In genomic region chr16:53992057-53992378, GRCh38 we compare ENCODE assay signal across 19 cellular contexts.
DNase-seq lines count a peak whose midpoint lies in the region; ATAC-seq, FAIRE-seq and TF ChIP-seq lines count a peak whose summit lies in the region.
"Had no signal": no experiment of that assay in that cellular context is flagged by ENCODE, and none has a peak within 500 bp of the region (broad histone marks: within the 10 kb centered on the region; RNA-seq: fewer than 3 reads in every experiment).

No MANE protein-coding gene starts in this region.

- H3K9me3 ChIP-seq in HepG2 (ENCODE audit: low read length) (no peaks in the 10 kb centered on the region), right lobe of liver (no peaks in the 10 kb centered on the region), endodermal cell (ENCODE audit: control insufficient read depth, low read length) (no peaks in the 10 kb centered on the region), osteoblast (ENCODE audit: low read depth, low read length) (no peaks in the 10 kb centered on the region)
- H3K9me3 ChIP-seq: neutrophil had no signal

- 60% methylated on average over 5 of the region's 5 CpGs for WGBS in HepG2 (ENCODE audit: low lambda C conversion rate)
- 48% methylated on average over 4 of the region's 5 CpGs for WGBS in right lobe of liver (ENCODE audit: insufficient coverage, low coverage, low lambda C conversion rate, missing lambda C conversion rate)
- 70 to 88% methylated on average over 2 to 5 of the region's 5 CpGs for WGBS in endodermal cell (ENCODE audit: insufficient coverage in 1 of 2, insufficient read length in 1 of 2), 2 experiments

- BruUV-seq in HepG2 (replicated peaks; lab: Mats Ljungman, UMichigan), result no TSS peak

- H3K36me3 ChIP-seq in HepG2 (replicated peaks in 1 of 2; ENCODE audit: control insufficient read depth in 1 of 2, insufficient read depth in 2 of 2, low read length in 2 of 2), result no peaks in the 10 kb centered on the region
- no peaks in the 10 kb centered on the region for H3K36me3 ChIP-seq in right lobe of liver
- no peaks in the 10 kb centered on the region for H3K36me3 ChIP-seq in endodermal cell (ENCODE audit: control insufficient read depth, insufficient read depth, low read length)
- no peaks in the 10 kb centered on the region for H3K36me3 ChIP-seq in osteoblast (ENCODE audit: insufficient read depth, low read length)
- H3K36me3 ChIP-seq: neutrophil had no signal

- no peak for TF ChIP-seq POLR2A in HepG2 (IDR thresholded peaks at IDR 0.05; ENCODE audit: insufficient read depth in 1 of 2, low read depth in 2 of 2, low read length in 2 of 2)
- no peak for TF ChIP-seq POLR2A in right lobe of liver (IDR thresholded peaks at IDR 0.05)

- H4K20me1 ChIP-seq in HepG2 (ENCODE audit: insufficient read depth, low read length) (no peaks in the 10 kb centered on the region), osteoblast (ENCODE audit: insufficient read depth, low read length) (no peaks in the 10 kb centered on the region)

- H3K27ac ChIP-seq in HepG2 (ENCODE audit: extremely low read length, insufficient read depth, low read length) (peak overlapping the region; percentile 45), right lobe of liver (no peak overlapping the region), endodermal cell (ENCODE audit: low read depth, low read length) (no peak overlapping the region), osteoblast (ENCODE audit: low read depth, low read length) (peak overlapping the region; percentile 31)
- H3K27ac ChIP-seq: KMS-11, neutrophil had no signal

- no peak overlapping the region; a peak in 1 of 6 replicates for H3K4me3 ChIP-seq in HepG2 (replicated peaks in 1 of 3; ENCODE audit: insufficient read depth in 1 of 3, low read depth in 2 of 3, low read length in 3 of 3)
- H3K4me3 ChIP-seq in right lobe of liver, result no peak overlapping the region
- H3K4me3 ChIP-seq in endodermal cell (ENCODE audit: low read length), result peak overlapping the region; percentile 8
- peak overlapping the region; percentile 42 for H3K4me3 ChIP-seq in osteoblast (ENCODE audit: insufficient read depth, low read length)

- H3K27me3 ChIP-seq in HepG2 (ENCODE audit: control insufficient read depth in 1 of 2, insufficient read depth in 2 of 2, low read length in 2 of 2) (no peaks in the 10 kb centered on the region), right lobe of liver (no peaks in the 10 kb centered on the region), endodermal cell (ENCODE audit: control insufficient read depth, insufficient read depth, low read length, poor library complexity, severe bottlenecking) (no peaks in the 10 kb centered on the region), osteoblast (ENCODE audit: insufficient read depth, low read length) (no peaks in the 10 kb centered on the region)
- H3K27me3 ChIP-seq: neutrophil had no signal

- no peak for FAIRE-seq in HepG2 (lab: Jason Lieb, UNC)

- H3K27ac Mint-ChIP-seq in endodermal cell, result peak overlapping the region; percentile 64
- H3K27ac Mint-ChIP-seq: CD14-positive monocyte, HFFc6 had no signal

- TF ChIP-seq EP300 in HepG2 (IDR thresholded peaks at IDR 0.05; ENCODE audit: low read depth in 2 of 2, low read length in 2 of 2) (no peak), HepG2 (CRISPR knock-in tag; IDR thresholded peaks at IDR 0.05; ENCODE audit: borderline replicate concordance) (no peak)

- intact Hi-C loops in HepG2 (cut with micrococcal nuclease; ENCODE audit: unreplicated experiment) (no loop called here), right lobe of liver (cut with DNase I) (no loop called here), posterior cingulate gyrus (cut with DNase I) (no loop called here)

- H3K4me1 Mint-ChIP-seq in endodermal cell, result peaks cover 22% of the 10 kb centered on the region

- no peak for TF ChIP-seq CTCF in HepG2 (CRISPR knock-in tag; IDR thresholded peaks at IDR 0.05)
- TF ChIP-seq CTCF in right lobe of liver (IDR thresholded peaks at IDR 0.05), result no peak
- no peak for TF ChIP-seq CTCF in endodermal cell (conservative IDR thresholded peaks at IDR 0.05)
- TF ChIP-seq CTCF in osteoblast (IDR thresholded peaks at IDR 0.05; ENCODE audit: extremely low read depth, low read depth, low read length), result no peak

- H2AFZ ChIP-seq in HepG2 (ENCODE audit: low read length) (peak overlapping the region; percentile 1), osteoblast (ENCODE audit: low read length) (peak overlapping the region; percentile 72)

- H3K4me1 ChIP-seq in HepG2 (ENCODE audit: insufficient read depth, low read length), result peaks cover 37% of the 10 kb centered on the region
- peaks cover 0 to 4% (median 0%) of the 10 kb centered on the region in 4 donors for H3K4me1 ChIP-seq in right lobe of liver
- H3K4me1 ChIP-seq in endodermal cell (ENCODE audit: control insufficient read depth, insufficient read depth, low read length), result peaks cover 15% of the 10 kb centered on the region
- H3K4me1 ChIP-seq in osteoblast (ENCODE audit: insufficient read depth, low read length), result peaks cover 19% of the 10 kb centered on the region

- POLR2A ChIA-PET in HepG2 (lab: Yijun Ruan, JAX), result interaction anchor here (1.3 to 1.4 kb wide), 2 partner anchors 9 to 170 kb away, joined by 3 to 4 read pairs; no protein-coding TSS in a partner anchor

- H3K4me2 ChIP-seq in HepG2 (ENCODE audit: low read depth, low read length) (peak overlapping the region; percentile 54), osteoblast (ENCODE audit: insufficient read depth, low read length) (peak overlapping the region; percentile 72)
- H3K4me2 ChIP-seq: KMS-11 had no signal

- ATAC-seq in HepG2, result peak; percentile 42; the same call in 2 of the 3 replicates
- ATAC-seq in right lobe of liver, result no peak
- ATAC-seq in HG02840 (IDR thresholded peaks at IDR 0.05; ENCODE audit: low FRiP score, unreplicated experiment), result no peak
- no peak for ATAC-seq in HG02759 (IDR thresholded peaks at IDR 0.05; ENCODE audit: unreplicated experiment)

- DNase-seq in HepG2 (ENCODE audit: low spot score), result no peak
- no peak for DNase-seq in right lobe of liver
- DNase-seq in endodermal cell, result no peak
- DNase-seq in osteoblast (ENCODE audit: insufficient read length, low spot score, missing footprints), result no peak
- no peak for DNase-seq in posterior cingulate gyrus
- no peak for DNase-seq in stimulated activated CD4-positive, alpha-beta T cell treated with anti-CD3 and anti-CD28 coated beads, Interleukin-1b, Interleukin-23, amount 100 ng/mL, for 48 hours
- DNase-seq: activated CD4-positive, alpha-beta T cell treated with anti-CD3 and anti-CD28 coated beads, Interleukin-2, amount 50 U/mL, for 1 hour; activated gamma-delta T cell treated with Interleukin-2 at 50 U/mL for 16 hours; central memory CD4-positive, alpha-beta T cell; HFFc6; left colon; NCI-H446 treated with DMSO at 0.1 percent for 48 hours; stimulated activated naive CD4-positive, alpha-beta T cell treated with Interleukin-2 at 50 U/mL for 16 hours; trophoblast cell had no signal

- no peak for TF ChIP-seq RAD21 in HepG2 (CRISPR knock-in tag; IDR thresholded peaks at IDR 0.05)

- in situ Hi-C loops in HepG2 (cut with HindIII; ENCODE audit: extremely low pct_ligation_motif_present, low pct_unique_long_range_greater_than_20kb), result no loop called here

- no peak overlapping the region for H3K4me3 Mint-ChIP-seq in endodermal cell
- H3K4me3 Mint-ChIP-seq: HFFc6 had no signal

- no peaks in the 10 kb centered on the region for H3K27me3 Mint-ChIP-seq in endodermal cell (ENCODE audit: insufficient read depth)

- H3K36me3 Mint-ChIP-seq in endodermal cell (ENCODE audit: low read depth), result no peaks in the 10 kb centered on the region

- 0 out of 2 replicates have a peak overlapping the region, but pooled peaks have one; percentile 7 for H3K9ac ChIP-seq in HepG2 (ENCODE audit: insufficient read depth, low read depth, low read length)
- no peak overlapping the region for H3K9ac ChIP-seq in endodermal cell (ENCODE audit: extremely low read depth, low read length, poor library complexity, severe bottlenecking)
- H3K9ac ChIP-seq: KMS-11 had no signal

- CTCF ChIA-PET in HepG2 (lab: Yijun Ruan, JAX; ENCODE audit: low intra/inter-chr PET ratio, low total read pairs), result no interaction called here

- no peaks in the 10 kb centered on the region for H3K79me2 ChIP-seq in HepG2 (ENCODE audit: insufficient read depth, low read length)
- no peaks in the 10 kb centered on the region for H3K79me2 ChIP-seq in osteoblast (ENCODE audit: insufficient read depth, low read length)

- H3K9me3 Mint-ChIP-seq in endodermal cell, result no peaks in the 10 kb centered on the region
- H3K9me3 Mint-ChIP-seq: HFFc6 had no signal

TF ChIP-seq in HepG2, 621 proteins besides CTCF, POLR2A, EP300 and RAD21 (continues in another document):
- TF ChIP-seq GATAD1 (CRISPR knock-in tag; IDR thresholded peaks at IDR 0.05) (0 out of 2 replicates have a peak, but pooled peaks have one; percentile 9), POLR2AphosphoS2 (IDR thresholded peaks at IDR 0.05; ENCODE audit: low read depth, low read length) (no peak), ZNF816 (CRISPR knock-in tag; IDR thresholded peaks at IDR 0.05; ENCODE audit: borderline replicate concordance) (no peak), CENPX (CRISPR knock-in tag; IDR thresholded peaks at IDR 0.05) (no peak), ELF3 (CRISPR knock-in tag; IDR thresholded peaks at IDR 0.05) (0 out of 2 replicates have a peak, but pooled peaks have one; percentile 12), BORCS8-MEF2B (CRISPR knock-in tag; IDR thresholded peaks at IDR 0.05) (no peak)
- TF ChIP-seq, protein P1, sequence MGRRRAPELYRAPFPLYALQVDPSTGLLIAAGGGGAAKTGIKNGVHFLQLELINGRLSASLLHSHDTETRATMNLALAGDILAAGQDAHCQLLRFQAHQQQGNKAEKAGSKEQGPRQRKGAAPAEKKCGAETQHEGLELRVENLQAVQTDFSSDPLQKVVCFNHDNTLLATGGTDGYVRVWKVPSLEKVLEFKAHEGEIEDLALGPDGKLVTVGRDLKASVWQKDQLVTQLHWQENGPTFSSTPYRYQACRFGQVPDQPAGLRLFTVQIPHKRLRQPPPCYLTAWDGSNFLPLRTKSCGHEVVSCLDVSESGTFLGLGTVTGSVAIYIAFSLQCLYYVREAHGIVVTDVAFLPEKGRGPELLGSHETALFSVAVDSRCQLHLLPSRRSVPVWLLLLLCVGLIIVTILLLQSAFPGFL (CRISPR knock-in tag; IDR thresholded peaks at IDR 0.05), result no peak
- TF ChIP-seq, protein P2, sequence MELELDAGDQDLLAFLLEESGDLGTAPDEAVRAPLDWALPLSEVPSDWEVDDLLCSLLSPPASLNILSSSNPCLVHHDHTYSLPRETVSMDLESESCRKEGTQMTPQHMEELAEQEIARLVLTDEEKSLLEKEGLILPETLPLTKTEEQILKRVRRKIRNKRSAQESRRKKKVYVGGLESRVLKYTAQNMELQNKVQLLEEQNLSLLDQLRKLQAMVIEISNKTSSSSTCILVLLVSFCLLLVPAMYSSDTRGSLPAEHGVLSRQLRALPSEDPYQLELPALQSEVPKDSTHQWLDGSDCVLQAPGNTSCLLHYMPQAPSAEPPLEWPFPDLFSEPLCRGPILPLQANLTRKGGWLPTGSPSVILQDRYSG (CRISPR knock-in tag; IDR thresholded peaks at IDR 0.05), result no peak

Comparison
In these comparisons a context has a peak if more than half of its experiments do, and no peak if none do; other contexts are left out.
1. H3K27ac ChIP-seq: peak in HepG2 (single experiment) and osteoblast (single experiment); none in right lobe of liver (0 of 3) and endodermal cell (single experiment).
2. H3K4me3 ChIP-seq: peak in endodermal cell (single experiment) and osteoblast (single experiment); none in HepG2 (0 of 3) and right lobe of liver (0 of 3).